ENCODE assay signal across 11 cellular contexts in genomic region chr7:92767427-92767826, GRCh38.
DNase-seq lines count a peak whose midpoint lies in the region; ATAC-seq, FAIRE-seq and TF ChIP-seq lines count a peak whose summit lies in the region.
"Had no signal": no experiment of that assay in that cellular context is flagged by ENCODE, and none has a peak within 500 bp of the region (broad histone marks: within the 10 kb centered on the region; RNA-seq: fewer than 3 reads in every experiment).

No MANE protein-coding gene starts in this region.

- H3K9me3 Mint-ChIP-seq in glutamatergic neuron (ENCODE audit: unreplicated experiment) (peaks cover 13% of the 10 kb centered on the region), immature natural killer cell (no peaks in the 10 kb centered on the region)
- H3K9me3 Mint-ChIP-seq: neural crest cell had no signal

- no peaks in the 10 kb centered on the region for H3K27me3 Mint-ChIP-seq in T-helper 17 cell
- peaks cover 8% of the 10 kb centered on the region for H3K27me3 Mint-ChIP-seq in glutamatergic neuron (ENCODE audit: unreplicated experiment)
- H3K27me3 Mint-ChIP-seq in immature natural killer cell (ENCODE audit: low read depth in 3 of 3): no peaks in the 10 kb centered on the region

- H3K4me3 ChIP-seq in A549: no peak overlapping the region

- no peak for TF ChIP-seq POLR2A in A549 (IDR thresholded peaks at IDR 0.05; ENCODE audit: low read length)

- no peak overlapping the region for H3K4me3 Mint-ChIP-seq in T-helper 17 cell
- peak overlapping the region; percentile 21 for H3K4me3 Mint-ChIP-seq in glutamatergic neuron (ENCODE audit: unreplicated experiment)
- H3K4me3 Mint-ChIP-seq in immature natural killer cell: no peak overlapping the region
- H3K4me3 Mint-ChIP-seq: neural crest cell had no signal

- H3K36me3 Mint-ChIP-seq in T-helper 17 cell (ENCODE audit: low read depth) (peaks cover 12% of the 10 kb centered on the region), glutamatergic neuron (ENCODE audit: unreplicated experiment) (no peaks in the 10 kb centered on the region), immature natural killer cell (peaks cover 0 to 4% (median 0%) of the 10 kb centered on the region in 3 donors)

- TF ChIP-seq CTCF in A549 (IDR thresholded peaks at IDR 0.05) (no peak), glutamatergic neuron (IDR thresholded peaks at IDR 0.05; ENCODE audit: partially characterized antibody, unreplicated experiment) (no peak)

- H3K4me1 ChIP-seq in A549: peaks cover 85% of the 10 kb centered on the region

- peak overlapping the region; percentile 82 to 84 for H3K27ac ChIP-seq in A549

- CTCF ChIA-PET in A549 (lab: Yijun Ruan, JAX): interaction anchor here (1.3 to 3.3 kb wide), 5 partner anchors 9 to 87 kb away, joined by 3 to 39 read pairs (median 4); no protein-coding TSS in a partner anchor

- DNase-seq in A549 (ENCODE audit: low read depth in 1 of 2, low spot score in 1 of 2): no peak
- peak; percentile 65 for DNase-seq in EL
- DNase-seq in T-helper 17 cell: no peak
- DNase-seq in glutamatergic neuron: no peak
- no peak for DNase-seq in anterior cingulate cortex (lab: John Stamatoyannopoulos, UW)
- no peak for DNase-seq in inferior parietal cortex (ENCODE audit: extremely low spot score)
- DNase-seq in immature natural killer cell: no peak
- DNase-seq: NCI-H1930 had no signal

- no peak for TF ChIP-seq RAD21 in A549 (conservative IDR thresholded peaks at IDR 0.05 in 1 of 2, IDR thresholded peaks at IDR 0.05 in 1 of 2)

- no peak for TF ChIP-seq EP300 in A549 (IDR thresholded peaks at IDR 0.05)

- POLR2A ChIA-PET in A549 (lab: Yijun Ruan, JAX): interaction anchor here (1.1 to 3.1 kb wide), 3 partner anchors 65 to 72 kb away, joined by 3 to 12 read pairs (median 3); partner anchors contain the start of gene CDK6

- no peak for FAIRE-seq in A549 (lab: Jason Lieb, UNC)
- FAIRE-seq: GM18507 had no signal

- peak overlapping the region; percentile 81 for H3K4me2 ChIP-seq in A549

- H3K27ac Mint-ChIP-seq in T-helper 17 cell (peak overlapping the region; percentile 81), glutamatergic neuron (ENCODE audit: unreplicated experiment) (peak overlapping the region; percentile 100), immature natural killer cell (peak overlapping the region in 1 of 6 donors; percentile 63)

- H3K9me3 ChIP-seq in A549 (no peaks in the 10 kb centered on the region), T-helper 17 cell (ENCODE audit: control insufficient read depth, low read length, poor library complexity, severe bottlenecking) (no peaks in the 10 kb centered on the region)

- ATAC-seq in A549 (peak; percentile 13 to 30; a peak in 2 of 6 replicates), T-helper 17 cell (no peak), HG02588 (IDR thresholded peaks at IDR 0.05; ENCODE audit: unreplicated experiment) (no peak)

- H3K4me1 Mint-ChIP-seq in T-helper 17 cell (peaks cover 34% of the 10 kb centered on the region), glutamatergic neuron (ENCODE audit: low read depth, unreplicated experiment) (peaks cover 58% of the 10 kb centered on the region), immature natural killer cell (peaks cover 13 to 16% of the 10 kb centered on the region in 2 donors)

TF ChIP-seq in A549, 52 proteins besides CTCF, POLR2A, EP300 and RAD21:
- TF ChIP-seq NPAS2 (CRISPR knock-in tag; IDR thresholded peaks at IDR 0.05; ENCODE audit: borderline replicate concordance) (no peak), KDM5A (IDR thresholded peaks at IDR 0.05) (no peak), EHF (CRISPR knock-in tag; IDR thresholded peaks at IDR 0.05) (no peak), MAZ (IDR thresholded peaks at IDR 0.05; ENCODE audit: borderline replicate concordance, low read depth, low read length) (no peak), ZNF302 (CRISPR knock-in tag; IDR thresholded peaks at IDR 0.05) (no peak), RARB (CRISPR knock-in tag; IDR thresholded peaks at IDR 0.05) (no peak), HDAC2 (IDR thresholded peaks at IDR 0.05) (no peak), HOXB5 (CRISPR knock-in tag; IDR thresholded peaks at IDR 0.05) (no peak), ESRRA (IDR thresholded peaks at IDR 0.05; ENCODE audit: borderline replicate concordance, low read length) (no peak), USF2 (IDR thresholded peaks at IDR 0.05) (no peak), HEYL (CRISPR knock-in tag; IDR thresholded peaks at IDR 0.05) (no peak), HOXA7 (CRISPR knock-in tag; IDR thresholded peaks at IDR 0.05) (no peak), SREBF2 (IDR thresholded peaks at IDR 0.05) (no peak), POLR2AphosphoS2 (conservative IDR thresholded peaks at IDR 0.05; ENCODE audit: low read length) (no peak), MYC (IDR thresholded peaks at IDR 0.05; ENCODE audit: borderline replicate concordance, low read length) (no peak), SMC3 (IDR thresholded peaks at IDR 0.05) (no peak), TP53 (CRISPR knock-in tag; IDR thresholded peaks at IDR 0.05) (no peak), MAX (IDR thresholded peaks at IDR 0.05) (no peak), HOXB13 (CRISPR knock-in tag; IDR thresholded peaks at IDR 0.05; ENCODE audit: low read depth) (no peak), CBX2 (IDR thresholded peaks at IDR 0.05; ENCODE audit: borderline replicate concordance, low read depth) (no peak)

Comparison
In these comparisons a context has a peak if more than half of its experiments do, and no peak if none do; other contexts are left out.
1. ATAC-seq: peak in A549 (2 of 2); none in T-helper 17 cell (single experiment) and HG02588 (single experiment).